Comparison of ENCODE assay signal across 1 cellular context in the genomic region with DNA sequence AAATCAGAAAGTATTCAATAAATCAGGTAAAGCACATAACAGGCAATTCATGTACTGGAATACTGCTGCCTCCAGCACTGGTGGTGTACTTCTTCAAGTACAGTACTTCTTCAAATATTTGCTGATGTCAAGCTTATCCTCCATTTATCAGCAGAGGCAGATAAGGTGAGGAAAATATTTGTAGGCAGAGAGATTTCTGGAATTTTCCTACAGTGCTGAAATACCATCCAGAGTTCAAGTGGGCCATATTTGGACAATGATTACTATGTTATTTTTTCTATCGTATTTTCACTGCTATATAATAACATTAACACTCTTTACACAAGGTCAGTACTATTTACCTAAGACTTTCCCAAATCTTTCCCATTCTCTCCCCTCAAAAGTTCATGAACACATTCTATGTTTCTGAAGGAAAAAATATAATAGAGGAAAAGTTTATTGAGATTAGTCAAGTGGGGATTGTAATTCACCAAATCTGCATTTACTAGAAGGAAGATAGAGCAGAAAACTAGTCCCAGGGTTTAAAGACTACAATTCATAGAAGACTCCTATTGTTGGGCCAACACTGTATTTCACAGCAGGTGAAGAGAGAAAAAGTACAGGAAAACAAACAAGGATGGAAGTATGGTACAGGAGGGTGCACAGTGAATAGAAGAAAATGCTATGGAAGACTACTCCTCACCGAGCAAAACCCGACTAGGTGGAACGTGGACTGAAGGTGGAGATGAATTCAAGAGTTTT.
A peak's percentile ranks its signal among the peaks of the same experiment; 100 is the strongest.
TF ChIP-seq lines count a peak whose summit lies in the region.

No MANE protein-coding gene starts in this region.

TF ChIP-seq in HepG2, 621 proteins besides CTCF, POLR2A, EP300 and RAD21 (continued from another document and continues in another):
- TF ChIP-seq ZFY (CRISPR knock-in tag; IDR thresholded peaks at IDR 0.05) (no peak), TOPORS (CRISPR knock-in tag; IDR thresholded peaks at IDR 0.05) (no peak), ZNF567 (CRISPR knock-in tag; IDR thresholded peaks at IDR 0.05; ENCODE audit: borderline replicate concordance) (no peak), TSC22D2 (CRISPR knock-in tag; IDR thresholded peaks at IDR 0.05; ENCODE audit: borderline replicate concordance) (no peak), ZKSCAN8 (CRISPR knock-in tag; IDR thresholded peaks at IDR 0.05; ENCODE audit: borderline replicate concordance) (peak; percentile 79; the same call in 1 of the 2 replicates), RFXAP (CRISPR knock-in tag; IDR thresholded peaks at IDR 0.05; ENCODE audit: borderline replicate concordance) (no peak), PHF21A (CRISPR knock-in tag; IDR thresholded peaks at IDR 0.05) (peak; percentile 57; the same call in 1 of the 2 replicates), HOXA3 (CRISPR knock-in tag; IDR thresholded peaks at IDR 0.05) (no peak), NCOA1 (CRISPR knock-in tag; IDR thresholded peaks at IDR 0.05) (no peak), ATAD3A (CRISPR knock-in tag; IDR thresholded peaks at IDR 0.05) (no peak), ZNF644 (CRISPR knock-in tag; IDR thresholded peaks at IDR 0.05; ENCODE audit: low read depth) (0 out of 2 replicates have a peak, but pooled peaks have one; percentile 18), ERF (CRISPR knock-in tag; IDR thresholded peaks at IDR 0.05) (peak; percentile 63; the same call in 1 of the 2 replicates), ZBTB42 (CRISPR knock-in tag; IDR thresholded peaks at IDR 0.05) (no peak), PHF8 (CRISPR knock-in tag; IDR thresholded peaks at IDR 0.05) (no peak), RBM22 (optimal IDR thresholded peaks at IDR 0.05; ENCODE audit: low read length) (no peak), ZNF557 (CRISPR knock-in tag; IDR thresholded peaks at IDR 0.05) (no peak), HES4 (CRISPR knock-in tag; IDR thresholded peaks at IDR 0.05; ENCODE audit: borderline replicate concordance) (no peak), ISL2 (CRISPR knock-in tag; IDR thresholded peaks at IDR 0.05) (peak; percentile 94), TBP (CRISPR knock-in tag; IDR thresholded peaks at IDR 0.05) (no peak), POGZ (CRISPR knock-in tag; IDR thresholded peaks at IDR 0.05) (0 out of 2 replicates have a peak, but pooled peaks have one; percentile 8), ZNF510 (CRISPR knock-in tag; IDR thresholded peaks at IDR 0.05; ENCODE audit: low read depth) (no peak), ZNF234 (CRISPR knock-in tag; conservative IDR thresholded peaks at IDR 0.05) (no peak), ARNT (IDR thresholded peaks at IDR 0.05) (no peak), REXO4 (CRISPR knock-in tag; IDR thresholded peaks at IDR 0.05; ENCODE audit: borderline replicate concordance) (no peak), ZNF577 (CRISPR knock-in tag; IDR thresholded peaks at IDR 0.05; ENCODE audit: borderline replicate concordance, low read depth) (no peak), TAF15 (IDR thresholded peaks at IDR 0.05; ENCODE audit: low read depth, low read length, poor library complexity, severe bottlenecking) (no peak), EEA1 (CRISPR knock-in tag; IDR thresholded peaks at IDR 0.05; ENCODE audit: borderline replicate concordance) (no peak), RFX3 (CRISPR knock-in tag; IDR thresholded peaks at IDR 0.05) (no peak), ZMYM4 (CRISPR knock-in tag; IDR thresholded peaks at IDR 0.05) (peak; percentile 58; the same call in 1 of the 2 replicates), KLF6 (CRISPR knock-in tag; IDR thresholded peaks at IDR 0.05) (no peak), MEIS2 (CRISPR knock-in tag; IDR thresholded peaks at IDR 0.05) (peak; percentile 78; the same call in 1 of the 2 replicates), PRMT3 (CRISPR knock-in tag; IDR thresholded peaks at IDR 0.05; ENCODE audit: borderline replicate concordance, low read depth) (no peak)
- TF ChIP-seq, protein P1, sequence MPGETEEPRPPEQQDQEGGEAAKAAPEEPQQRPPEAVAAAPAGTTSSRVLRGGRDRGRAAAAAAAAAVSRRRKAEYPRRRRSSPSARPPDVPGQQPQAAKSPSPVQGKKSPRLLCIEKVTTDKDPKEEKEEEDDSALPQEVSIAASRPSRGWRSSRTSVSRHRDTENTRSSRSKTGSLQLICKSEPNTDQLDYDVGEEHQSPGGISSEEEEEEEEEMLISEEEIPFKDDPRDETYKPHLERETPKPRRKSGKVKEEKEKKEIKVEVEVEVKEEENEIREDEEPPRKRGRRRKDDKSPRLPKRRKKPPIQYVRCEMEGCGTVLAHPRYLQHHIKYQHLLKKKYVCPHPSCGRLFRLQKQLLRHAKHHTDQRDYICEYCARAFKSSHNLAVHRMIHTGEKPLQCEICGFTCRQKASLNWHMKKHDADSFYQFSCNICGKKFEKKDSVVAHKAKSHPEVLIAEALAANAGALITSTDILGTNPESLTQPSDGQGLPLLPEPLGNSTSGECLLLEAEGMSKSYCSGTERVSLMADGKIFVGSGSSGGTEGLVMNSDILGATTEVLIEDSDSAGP (CRISPR knock-in tag; IDR thresholded peaks at IDR 0.05; ENCODE audit: borderline replicate concordance): no peak
- TF ChIP-seq, protein P2, sequence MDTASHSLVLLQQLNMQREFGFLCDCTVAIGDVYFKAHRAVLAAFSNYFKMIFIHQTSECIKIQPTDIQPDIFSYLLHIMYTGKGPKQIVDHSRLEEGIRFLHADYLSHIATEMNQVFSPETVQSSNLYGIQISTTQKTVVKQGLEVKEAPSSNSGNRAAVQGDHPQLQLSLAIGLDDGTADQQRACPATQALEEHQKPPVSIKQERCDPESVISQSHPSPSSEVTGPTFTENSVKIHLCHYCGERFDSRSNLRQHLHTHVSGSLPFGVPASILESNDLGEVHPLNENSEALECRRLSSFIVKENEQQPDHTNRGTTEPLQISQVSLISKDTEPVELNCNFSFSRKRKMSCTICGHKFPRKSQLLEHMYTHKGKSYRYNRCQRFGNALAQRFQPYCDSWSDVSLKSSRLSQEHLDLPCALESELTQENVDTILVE (CRISPR knock-in tag; IDR thresholded peaks at IDR 0.05): no peak
- TF ChIP-seq, protein P3, sequence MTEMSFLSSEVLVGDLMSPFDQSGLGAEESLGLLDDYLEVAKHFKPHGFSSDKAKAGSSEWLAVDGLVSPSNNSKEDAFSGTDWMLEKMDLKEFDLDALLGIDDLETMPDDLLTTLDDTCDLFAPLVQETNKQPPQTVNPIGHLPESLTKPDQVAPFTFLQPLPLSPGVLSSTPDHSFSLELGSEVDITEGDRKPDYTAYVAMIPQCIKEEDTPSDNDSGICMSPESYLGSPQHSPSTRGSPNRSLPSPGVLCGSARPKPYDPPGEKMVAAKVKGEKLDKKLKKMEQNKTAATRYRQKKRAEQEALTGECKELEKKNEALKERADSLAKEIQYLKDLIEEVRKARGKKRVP (CRISPR knock-in tag; IDR thresholded peaks at IDR 0.05): peak in 1 of 2 experiments; percentile 37; a peak in 1 of 4 replicates
- TF ChIP-seq, protein P4, sequence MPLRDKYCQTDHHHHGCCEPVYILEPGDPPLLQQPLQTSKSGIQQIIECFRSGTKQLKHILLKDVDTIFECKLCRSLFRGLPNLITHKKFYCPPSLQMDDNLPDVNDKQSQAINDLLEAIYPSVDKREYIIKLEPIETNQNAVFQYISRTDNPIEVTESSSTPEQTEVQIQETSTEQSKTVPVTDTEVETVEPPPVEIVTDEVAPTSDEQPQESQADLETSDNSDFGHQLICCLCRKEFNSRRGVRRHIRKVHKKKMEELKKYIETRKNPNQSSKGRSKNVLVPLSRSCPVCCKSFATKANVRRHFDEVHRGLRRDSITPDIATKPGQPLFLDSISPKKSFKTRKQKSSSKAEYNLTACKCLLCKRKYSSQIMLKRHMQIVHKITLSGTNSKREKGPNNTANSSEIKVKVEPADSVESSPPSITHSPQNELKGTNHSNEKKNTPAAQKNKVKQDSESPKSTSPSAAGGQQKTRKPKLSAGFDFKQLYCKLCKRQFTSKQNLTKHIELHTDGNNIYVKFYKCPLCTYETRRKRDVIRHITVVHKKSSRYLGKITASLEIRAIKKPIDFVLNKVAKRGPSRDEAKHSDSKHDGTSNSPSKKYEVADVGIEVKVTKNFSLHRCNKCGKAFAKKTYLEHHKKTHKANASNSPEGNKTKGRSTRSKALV (CRISPR knock-in tag; IDR thresholded peaks at IDR 0.05): no peak
- TF ChIP-seq, protein P5, sequence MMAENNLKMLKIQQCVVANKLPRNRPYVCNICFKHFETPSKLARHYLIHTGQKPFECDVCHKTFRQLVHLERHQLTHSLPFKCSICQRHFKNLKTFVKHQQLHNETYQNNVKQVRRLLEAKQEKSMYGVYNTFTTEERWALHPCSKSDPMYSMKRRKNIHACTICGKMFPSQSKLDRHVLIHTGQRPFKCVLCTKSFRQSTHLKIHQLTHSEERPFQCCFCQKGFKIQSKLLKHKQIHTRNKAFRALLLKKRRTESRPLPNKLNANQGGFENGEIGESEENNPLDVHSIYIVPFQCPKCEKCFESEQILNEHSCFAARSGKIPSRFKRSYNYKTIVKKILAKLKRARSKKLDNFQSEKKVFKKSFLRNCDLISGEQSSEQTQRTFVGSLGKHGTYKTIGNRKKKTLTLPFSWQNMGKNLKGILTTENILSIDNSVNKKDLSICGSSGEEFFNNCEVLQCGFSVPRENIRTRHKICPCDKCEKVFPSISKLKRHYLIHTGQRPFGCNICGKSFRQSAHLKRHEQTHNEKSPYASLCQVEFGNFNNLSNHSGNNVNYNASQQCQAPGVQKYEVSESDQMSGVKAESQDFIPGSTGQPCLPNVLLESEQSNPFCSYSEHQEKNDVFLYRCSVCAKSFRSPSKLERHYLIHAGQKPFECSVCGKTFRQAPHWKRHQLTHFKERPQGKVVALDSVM (CRISPR knock-in tag; IDR thresholded peaks at IDR 0.05): no peak
- TF ChIP-seq, protein P6, sequence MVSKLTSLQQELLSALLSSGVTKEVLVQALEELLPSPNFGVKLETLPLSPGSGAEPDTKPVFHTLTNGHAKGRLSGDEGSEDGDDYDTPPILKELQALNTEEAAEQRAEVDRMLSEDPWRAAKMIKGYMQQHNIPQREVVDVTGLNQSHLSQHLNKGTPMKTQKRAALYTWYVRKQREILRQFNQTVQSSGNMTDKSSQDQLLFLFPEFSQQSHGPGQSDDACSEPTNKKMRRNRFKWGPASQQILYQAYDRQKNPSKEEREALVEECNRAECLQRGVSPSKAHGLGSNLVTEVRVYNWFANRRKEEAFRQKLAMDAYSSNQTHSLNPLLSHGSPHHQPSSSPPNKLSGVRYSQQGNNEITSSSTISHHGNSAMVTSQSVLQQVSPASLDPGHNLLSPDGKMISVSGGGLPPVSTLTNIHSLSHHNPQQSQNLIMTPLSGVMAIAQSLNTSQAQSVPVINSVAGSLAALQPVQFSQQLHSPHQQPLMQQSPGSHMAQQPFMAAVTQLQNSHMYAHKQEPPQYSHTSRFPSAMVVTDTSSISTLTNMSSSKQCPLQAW (CRISPR knock-in tag; IDR thresholded peaks at IDR 0.05): no peak
- TF ChIP-seq, protein P7, sequence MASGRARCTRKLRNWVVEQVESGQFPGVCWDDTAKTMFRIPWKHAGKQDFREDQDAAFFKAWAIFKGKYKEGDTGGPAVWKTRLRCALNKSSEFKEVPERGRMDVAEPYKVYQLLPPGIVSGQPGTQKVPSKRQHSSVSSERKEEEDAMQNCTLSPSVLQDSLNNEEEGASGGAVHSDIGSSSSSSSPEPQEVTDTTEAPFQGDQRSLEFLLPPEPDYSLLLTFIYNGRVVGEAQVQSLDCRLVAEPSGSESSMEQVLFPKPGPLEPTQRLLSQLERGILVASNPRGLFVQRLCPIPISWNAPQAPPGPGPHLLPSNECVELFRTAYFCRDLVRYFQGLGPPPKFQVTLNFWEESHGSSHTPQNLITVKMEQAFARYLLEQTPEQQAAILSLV (CRISPR knock-in tag; IDR thresholded peaks at IDR 0.05; ENCODE audit: borderline replicate concordance): no peak
- TF ChIP-seq, protein P8, sequence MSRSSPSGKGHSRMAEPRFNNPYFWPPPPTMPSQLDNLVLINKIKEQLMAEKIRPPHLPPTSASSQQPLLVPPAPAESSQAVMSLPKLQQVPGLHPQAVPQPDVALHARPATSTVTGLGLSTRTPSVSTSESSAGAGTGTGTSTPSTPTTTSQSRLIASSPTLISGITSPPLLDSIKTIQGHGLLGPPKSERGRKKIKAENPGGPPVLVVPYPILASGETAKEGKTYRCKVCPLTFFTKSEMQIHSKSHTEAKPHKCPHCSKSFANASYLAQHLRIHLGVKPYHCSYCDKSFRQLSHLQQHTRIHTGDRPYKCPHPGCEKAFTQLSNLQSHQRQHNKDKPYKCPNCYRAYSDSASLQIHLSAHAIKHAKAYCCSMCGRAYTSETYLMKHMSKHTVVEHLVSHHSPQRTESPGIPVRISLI (CRISPR knock-in tag; IDR thresholded peaks at IDR 0.05; ENCODE audit: borderline replicate concordance): no peak; the same call in 1 of the 2 replicates
- TF ChIP-seq, protein P9, sequence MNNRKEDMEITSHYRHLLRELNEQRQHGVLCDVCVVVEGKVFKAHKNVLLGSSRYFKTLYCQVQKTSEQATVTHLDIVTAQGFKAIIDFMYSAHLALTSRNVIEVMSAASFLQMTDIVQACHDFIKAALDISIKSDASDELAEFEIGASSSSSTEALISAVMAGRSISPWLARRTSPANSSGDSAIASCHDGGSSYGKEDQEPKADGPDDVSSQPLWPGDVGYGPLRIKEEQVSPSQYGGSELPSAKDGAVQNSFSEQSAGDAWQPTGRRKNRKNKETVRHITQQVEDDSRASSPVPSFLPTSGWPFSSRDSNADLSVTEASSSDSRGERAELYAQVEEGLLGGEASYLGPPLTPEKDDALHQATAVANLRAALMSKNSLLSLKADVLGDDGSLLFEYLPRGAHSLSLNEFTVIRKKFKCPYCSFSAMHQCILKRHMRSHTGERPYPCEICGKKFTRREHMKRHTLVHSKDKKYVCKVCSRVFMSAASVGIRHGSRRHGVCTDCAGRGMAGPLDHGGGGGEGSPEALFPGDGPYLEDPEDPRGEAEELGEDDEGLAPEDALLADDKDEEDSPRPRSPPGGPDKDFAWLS (CRISPR knock-in tag; IDR thresholded peaks at IDR 0.05; ENCODE audit: borderline replicate concordance): no peak
- TF ChIP-seq, protein P10, sequence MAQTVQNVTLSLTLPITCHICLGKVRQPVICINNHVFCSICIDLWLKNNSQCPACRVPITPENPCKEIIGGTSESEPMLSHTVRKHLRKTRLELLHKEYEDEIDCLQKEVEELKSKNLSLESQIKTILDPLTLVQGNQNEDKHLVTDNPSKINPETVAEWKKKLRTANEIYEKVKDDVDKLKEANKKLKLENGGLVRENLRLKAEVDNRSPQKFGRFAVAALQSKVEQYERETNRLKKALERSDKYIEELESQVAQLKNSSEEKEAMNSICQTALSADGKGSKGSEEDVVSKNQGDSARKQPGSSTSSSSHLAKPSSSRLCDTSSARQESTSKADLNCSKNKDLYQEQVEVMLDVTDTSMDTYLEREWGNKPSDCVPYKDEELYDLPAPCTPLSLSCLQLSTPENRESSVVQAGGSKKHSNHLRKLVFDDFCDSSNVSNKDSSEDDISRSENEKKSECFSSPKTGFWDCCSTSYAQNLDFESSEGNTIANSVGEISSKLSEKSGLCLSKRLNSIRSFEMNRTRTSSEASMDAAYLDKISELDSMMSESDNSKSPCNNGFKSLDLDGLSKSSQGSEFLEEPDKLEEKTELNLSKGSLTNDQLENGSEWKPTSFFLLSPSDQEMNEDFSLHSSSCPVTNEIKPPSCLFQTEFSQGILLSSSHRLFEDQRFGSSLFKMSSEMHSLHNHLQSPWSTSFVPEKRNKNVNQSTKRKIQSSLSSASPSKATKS (CRISPR knock-in tag; IDR thresholded peaks at IDR 0.05): 0 out of 2 replicates have a peak, but pooled peaks have one; percentile 47
